ENCODE assay signal across 21 cellular contexts in the genomic region with DNA sequence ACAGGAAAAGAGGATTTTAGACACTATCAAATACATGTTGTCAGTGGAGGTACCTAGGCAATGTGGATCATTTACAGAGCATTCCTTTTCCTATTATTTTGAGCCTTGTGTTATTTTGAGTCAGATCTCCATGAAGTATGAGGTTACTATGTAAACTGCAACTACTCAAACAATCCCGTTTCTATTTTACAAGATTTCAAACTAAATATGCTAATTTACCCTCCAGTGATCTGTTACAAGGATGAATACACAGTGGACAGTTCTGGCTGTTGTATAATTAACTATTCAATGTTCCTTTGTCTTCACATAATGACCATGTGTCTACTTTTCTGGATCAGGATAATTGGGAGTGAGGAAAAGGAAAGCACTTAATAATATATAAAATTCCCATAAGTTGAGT.
"Had no signal": no experiment of that assay in that cellular context is flagged by ENCODE, and none has a peak within 500 bp of the region (broad histone marks: within the 10 kb centered on the region; RNA-seq: fewer than 3 reads in every experiment).

No MANE protein-coding gene starts in this region.

- ATAC-seq: activated T-cell treated with anti-CD3 and anti-CD28 coated beads, Interleukin-2, amount 50 U/mL, for 4 hours; left colon had no signal

- DNase-seq: activated CD4-positive, alpha-beta T cell treated with anti-CD3 and anti-CD28 coated beads, Interleukin-2, amount 50 U/mL, for 1 hour; activated CD4-positive, CD25-positive, alpha-beta regulatory T cell treated with anti-CD3 and anti-CD28 coated beads, Interleukin-2, amount 50 U/mL, for 72 hours; activated CD8-positive, alpha-beta memory T cell treated with anti-CD3 and anti-CD28 coated beads, Interleukin-2, amount 50 U/mL, for 4 hours; activated effector memory CD4-positive, alpha-beta T cell treated with Interleukin-2 at 50 U/mL for 16 hours; activated naive CD4-positive, alpha-beta T cell treated with anti-CD3 and anti-CD28 coated beads, Interleukin-2, amount 10 ng/mL, durations not matched to agents 7 days and 5 days; activated T-cell treated with anti-CD3 and anti-CD28 coated beads, Interleukin-2, amount 50 U/mL, for 4 hours; effector CD8-positive, alpha-beta T cell; esophagus squamous epithelium; left colon; nephron progenitor cell; nucleus accumbens; posterior cingulate gyrus; stimulated activated CD4-positive, alpha-beta T cell treated with anti-CD3 and anti-CD28 coated beads, Interleukin-12 subunit alpha, Interleukin-12 subunit beta, amount 100 ng/mL, for 4 hours; stimulated activated CD4-positive, alpha-beta T cell treated with anti-CD3 and anti-CD28 coated beads, Interleukin-1b, Interleukin-23, amount 100 ng/mL, for 48 hours; stimulated activated CD8-positive, alpha-beta memory T cell treated with anti-CD3 and anti-CD28 coated beads, Interleukin-4, amount 100 ng/mL, for 48 hours; stimulated activated naive CD4-positive, alpha-beta T cell; T-helper 2 cell; tibial artery had no signal

- H3K27ac ChIP-seq: ascending aorta, esophagus squamous epithelium, hepatocyte, tibial artery, VCaP had no signal
